16 cellular contexts compared by ENCODE assay signal in the genomic region with DNA sequence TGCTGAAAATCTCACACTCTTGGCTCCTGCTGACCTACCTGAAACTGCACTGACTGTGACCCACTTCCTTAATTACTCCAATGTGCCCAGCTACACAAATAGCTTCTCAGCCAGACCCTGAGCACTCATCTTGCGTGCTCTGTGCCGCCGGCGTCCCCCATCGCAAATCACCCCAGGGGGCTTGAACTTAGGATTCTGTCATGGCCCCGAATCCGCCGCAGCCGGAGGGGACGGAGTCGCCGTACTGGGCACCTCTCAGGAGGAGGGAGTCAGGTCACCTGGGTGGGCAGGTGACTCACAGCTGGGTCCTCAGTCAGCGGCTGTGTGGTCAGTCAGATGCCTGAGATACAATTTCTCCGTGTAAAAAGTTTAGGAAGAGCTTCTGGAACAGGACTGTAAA.
DNase-seq lines count a peak whose midpoint lies in the region; ATAC-seq lines count a peak whose summit lies in the region.
"Had no signal": no experiment of that assay in that cellular context is flagged by ENCODE, and none has a peak within 500 bp of the region (broad histone marks: within the 10 kb centered on the region; RNA-seq: fewer than 3 reads in every experiment).

No MANE protein-coding gene starts in this region.

- intact Hi-C loops in aorta (cut with DNase I) = no loop called here

- H3K4me3 ChIP-seq in aorta (ENCODE audit: low read length in 2 of 2) = no peak overlapping the region
- H3K4me3 ChIP-seq: BLaER1, GM23248 had no signal

- DNase-seq in RPMI8226 (peak; percentile 42), kidney tubule cell (ENCODE audit: low spot score) (peak; percentile 8), aorta (no peak), OCI-M1 (lab: John Stamatoyannopoulos, UW) (no peak), ecto neural progenitor cell (ENCODE audit: low spot score) (no peak), NCI-H187 (lab: John Stamatoyannopoulos, UW) (no peak)
- DNase-seq: Caco-2; CD4-positive, CD25-positive, alpha-beta regulatory T cell; CD8-positive, alpha-beta T cell; DMS153; DND-41; GM23248; H9 had no signal

- no peak overlapping the region for H3K27ac ChIP-seq in aorta (ENCODE audit: low read depth in 1 of 2, low read length in 2 of 2)
- H3K27ac ChIP-seq: BLaER1, C4-2B, GM23248 had no signal

- 79 to 81% methylated on average over 14 of the region's 14 CpGs for WGBS in aorta, 2 donors

- H3K27me3 ChIP-seq in aorta (ENCODE audit: control insufficient read depth in 1 of 2, insufficient read depth in 2 of 2, low read length in 1 of 2) = no peaks in the 10 kb centered on the region
- H3K27me3 ChIP-seq: BLaER1 had no signal

- no peaks in the 10 kb centered on the region for H3K9me3 ChIP-seq in aorta (ENCODE audit: control insufficient read depth, low read length)
- H3K9me3 ChIP-seq: BLaER1, Caco-2 had no signal

- peak; percentile 9 for ATAC-seq in aorta (ENCODE audit: low FRiP score)
- ATAC-seq: CD8-positive, alpha-beta T cell; HCT116 had no signal

- H3K36me3 ChIP-seq in aorta (ENCODE audit: control insufficient read depth in 1 of 2, insufficient read depth in 2 of 2, low read length in 1 of 2) = no peaks in the 10 kb centered on the region
- H3K36me3 ChIP-seq: BLaER1 had no signal

- H3K4me1 ChIP-seq in aorta (ENCODE audit: control insufficient read depth in 1 of 2, insufficient read depth in 2 of 2, low read length in 2 of 2) = no peaks in the 10 kb centered on the region
- H3K4me1 ChIP-seq: BLaER1, Caco-2 had no signal

Comparison
In these comparisons a context has a peak if more than half of its experiments do, and no peak if none do; other contexts are left out.
1. DNase-seq: peak in RPMI8226 (single experiment) and kidney tubule cell (single experiment); none in aorta (0 of 2), OCI-M1 (single experiment), ecto neural progenitor cell (single experiment) and NCI-H187 (0 of 2).